ENCODE assay signal across 7 cellular contexts in genomic region chr3:119295816-119296484, GRCh38. TPM values are rescaled to one million over a fixed set of nuclear protein-coding genes. Genes with fewer than 3 reads are reported as not detected.
DNase-seq lines count a peak whose midpoint lies in the region; ATAC-seq and TF ChIP-seq lines count a peak whose summit lies in the region.

No MANE protein-coding gene starts in this region.

- H3K4me1 ChIP-seq in SJSA1 (replicated peaks): peaks cover 36% of the 10 kb centered on the region

- TF ChIP-seq CTCF in GM20000 (IDR thresholded peaks at IDR 0.05; ENCODE audit: extremely low read depth, missing control alignments) (no peak), RWPE1 (conservative IDR thresholded peaks at IDR 0.05; ENCODE audit: low read depth) (no peak)

- ATAC-seq in stimulated activated naive B cell treated with anti-CD40 and anti-IgM and Interleukin-4, amounts not matched to agents 10 μg/mL and 1 μg/mL and 100 μg/mL, for 72 hours (replicated peaks): no peak
- ATAC-seq in HG03139 (IDR thresholded peaks at IDR 0.05; ENCODE audit: unreplicated experiment): no peak

- peaks cover 2 to 14% of the 10 kb centered on the region in 2 donors for H3K36me3 Mint-ChIP-seq in stimulated activated naive B cell treated with anti-CD40 and anti-IgM and Interleukin-4, amounts not matched to agents 10 μg/mL and 1 μg/mL and 100 μg/mL, for 72 hours

- CTCF ChIA-PET in RWPE1 (lab: Yijun Ruan, JAX): interaction anchor here (0.7 kb wide), 1 partner anchor 1053 kb away, joined by 3 read pairs; no protein-coding TSS in a partner anchor

- H3K27me3 ChIP-seq in SJSA1 (replicated peaks): no peaks in the 10 kb centered on the region

- peaks cover 36 to 50% of the 10 kb centered on the region in 2 donors for H3K4me1 Mint-ChIP-seq in stimulated activated naive B cell treated with anti-CD40 and anti-IgM and Interleukin-4, amounts not matched to agents 10 μg/mL and 1 μg/mL and 100 μg/mL, for 72 hours

- DNase-seq in GM20000 (ENCODE audit: low spot score): peak; percentile 36
- DNase-seq in SJSA1 (ENCODE audit: low read depth in 1 of 2, low spot score in 2 of 2): peak in 1 of 2 experiments; percentile 22
- peak; percentile 78 for DNase-seq in foreskin melanocyte
- no peak for DNase-seq in stimulated activated naive B cell treated with anti-CD40 and anti-IgM and Interleukin-4, amounts not matched to agents 10 μg/mL and 1 μg/mL and 100 μg/mL, for 72 hours
- DNase-seq in RWPE1 (ENCODE audit: low spot score): no peak
- DNase-seq in stimulated activated CD4-positive, alpha-beta T cell treated with anti-CD3 and anti-CD28 coated beads, Interleukin-12 subunit alpha, Interleukin-12 subunit beta, amount 100 ng/mL, for 4 hours: no peak

- peak overlapping the region; percentile 90 to 94 for H3K4me3 Mint-ChIP-seq in stimulated activated naive B cell treated with anti-CD40 and anti-IgM and Interleukin-4, amounts not matched to agents 10 μg/mL and 1 μg/mL and 100 μg/mL, for 72 hours

- H3K27ac Mint-ChIP-seq in stimulated activated naive B cell treated with anti-CD40 and anti-IgM and Interleukin-4, amounts not matched to agents 10 μg/mL and 1 μg/mL and 100 μg/mL, for 72 hours: peak overlapping the region; percentile 96

- H3K27ac ChIP-seq in SJSA1: peak overlapping the region; percentile 38; the same call in 1 of the 2 replicates
- H3K27ac ChIP-seq in RWPE1: no peak overlapping the region

- POLR2A ChIA-PET in RWPE1 (lab: Yijun Ruan, JAX; ENCODE audit: low non-redundant PET): no interaction called here

- H3K9me3 Mint-ChIP-seq in stimulated activated naive B cell treated with anti-CD40 and anti-IgM and Interleukin-4, amounts not matched to agents 10 μg/mL and 1 μg/mL and 100 μg/mL, for 72 hours: no peaks in the 10 kb centered on the region

- peaks cover 44% of the 10 kb centered on the region for H3K36me3 ChIP-seq in SJSA1

- no peaks in the 10 kb centered on the region for H3K9me3 ChIP-seq in SJSA1 (replicated peaks)

- H3K4me3 ChIP-seq in SJSA1: peak overlapping the region; percentile 55

- peaks cover 0 to under 1% of the 10 kb centered on the region in 2 donors for H3K27me3 Mint-ChIP-seq in stimulated activated naive B cell treated with anti-CD40 and anti-IgM and Interleukin-4, amounts not matched to agents 10 μg/mL and 1 μg/mL and 100 μg/mL, for 72 hours

RNA-seq across cellular contexts. Expression of gene ARHGAP31, which starts 1.8 kb away (rescaled TPM):
- total RNA-seq in SJSA1 (2014; rRNA removed; shearing (Covaris generic)): 8.8 and 13.7 TPM in 2 replicates

RNA-seq across cellular contexts. Expression of gene B4GALT4, which starts 55.3 kb away (rescaled TPM):
- total RNA-seq in SJSA1 (2014; rRNA removed; shearing (Covaris generic)): 25.8 and 25.9 TPM in 2 replicates

Comparison
In these comparisons a context has a peak if more than half of its experiments do, and no peak if none do; other contexts are left out.
1. DNase-seq: peak in GM20000 (single experiment) and foreskin melanocyte (single experiment); none in stimulated activated naive B cell treated with anti-CD40 and anti-IgM and Interleukin-4, amounts not matched to agents 10 μg/mL and 1 μg/mL and 100 μg/mL, for 72 hours (single experiment), RWPE1 (single experiment) and stimulated activated CD4-positive, alpha-beta T cell treated with anti-CD3 and anti-CD28 coated beads, Interleukin-12 subunit alpha, Interleukin-12 subunit beta, amount 100 ng/mL, for 4 hours (single experiment).